In genomic region chr13:20058476-20058875, GRCh38 we compare ENCODE assay signal across 1 cellular context.
TF ChIP-seq lines count a peak whose summit lies in the region.

No MANE protein-coding gene starts in this region.

TF ChIP-seq in H1, 55 proteins besides CTCF, POLR2A, EP300 and RAD21 (continued from another document):
- TF ChIP-seq MAFK (IDR thresholded peaks at IDR 0.05; ENCODE audit: low read depth, low read length): no peak
- no peak for TF ChIP-seq TAF1 (IDR thresholded peaks at IDR 0.05; ENCODE audit: low read depth, low read length)
